ENCODE assay signal across 26 cellular contexts in genomic region chr3:142013331-142013730, GRCh38.
"Had no signal": no experiment of that assay in that cellular context is flagged by ENCODE, and none has a peak within 500 bp of the region (broad histone marks: within the 10 kb centered on the region; RNA-seq: fewer than 3 reads in every experiment).

No MANE protein-coding gene starts in this region.

- FAIRE-seq: bronchial epithelial cell, RCC 7860, TTC549 had no signal

- H3K27ac ChIP-seq: body of pancreas, SJSA1 had no signal

- H3K27me3 ChIP-seq: body of pancreas, SJSA1 had no signal

- H3K36me3 ChIP-seq: SJSA1 had no signal

- H3K4me3 ChIP-seq: body of pancreas, SJSA1 had no signal

- DNase-seq: activated B cell treated with CpG ODN at 0.5 μM for 24 hours; activated CD4-positive, alpha-beta T cell treated with anti-CD3 and anti-CD28 coated beads for 1 hour; activated CD4-positive, alpha-beta T cell treated with anti-CD3 and anti-CD28 coated beads, Interleukin-2, amount 10 ng/mL, durations not matched to agents 24 days and 14 days; activated CD4-positive, alpha-beta T cell treated with anti-CD3 and anti-CD28 coated beads, Interleukin-2, amount 50 U/mL, for 48 hours; activated CD8-positive, alpha-beta memory T cell treated with anti-CD3 and anti-CD28 coated beads, Interleukin-2, amount 10 ng/mL, durations not matched to agents 7 days and 5 days; activated effector memory CD4-positive, alpha-beta T cell treated with Interleukin-2 at 50 U/mL for 16 hours; activated naive CD4-positive, alpha-beta T cell; activated T-cell treated with anti-CD3 and anti-CD28 coated beads, Interleukin-2, amount 50 U/mL, for 24 hours; aorta; body of pancreas; central memory CD4-positive, alpha-beta T cell; Kasumi-1; KBM-7; NCI-H1105 treated with DMSO at 0.1 percent for 48 hours; NCI-H1436 treated with DMSO at 0.1 percent for 48 hours; NCI-H187; NCI-H2081; NCI-H510A treated with DMSO at 0.1 percent for 48 hours; NCI-H69; NK-92 treated with Interleukin-12 subunit alpha and Interleukin-12 subunit beta, amount 100 ng/mL, for 24 hours; PC-3; SHP77 had no signal

- H3K4me1 ChIP-seq: body of pancreas, SJSA1 had no signal

- H3K9me3 ChIP-seq: body of pancreas, SJSA1 had no signal

- ATAC-seq: activated CD8-positive, alpha-beta memory T cell treated with anti-CD3 and anti-CD28 coated beads, Interleukin-2, amount 10 ng/mL, durations not matched to agents 7 days and 5 days; body of pancreas; PC-3 had no signal
